1 cellular context compared by ENCODE assay signal in the genomic region with DNA sequence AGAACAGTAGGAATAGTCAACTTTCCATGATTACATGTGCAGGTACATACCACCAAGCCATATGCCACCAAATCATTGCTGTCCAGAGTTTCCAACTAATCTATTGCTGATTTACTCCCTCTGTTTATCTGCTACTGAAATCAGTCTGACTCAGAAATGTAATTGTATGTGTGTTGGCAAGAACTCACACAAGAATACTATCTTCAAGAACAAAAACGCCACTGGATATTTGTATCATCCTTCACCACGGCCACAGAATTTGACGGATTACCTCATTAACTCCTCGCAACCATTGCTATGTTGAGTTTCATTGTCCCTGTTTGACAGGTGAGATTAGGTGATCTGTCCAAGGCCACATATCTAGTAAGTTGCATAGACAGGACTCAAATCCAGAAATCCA.
A peak's percentile ranks its signal among the peaks of the same experiment; 100 is the strongest.
TF ChIP-seq lines count a peak whose summit lies in the region.

No MANE protein-coding gene starts in this region.

TF ChIP-seq in SK-N-SH, 30 proteins besides CTCF, POLR2A, EP300 and RAD21 (continued from another document):
- TF ChIP-seq REST (IDR thresholded peaks at IDR 0.05; ENCODE audit: low read depth, low read length) (no peak), FOSL2 (IDR thresholded peaks at IDR 0.05; ENCODE audit: borderline replicate concordance, low read depth) (peak; percentile 54; the same call in 1 of the 2 replicates), SMC3 (IDR thresholded peaks at IDR 0.05; ENCODE audit: low read depth, low read length) (no peak), JUND (IDR thresholded peaks at IDR 0.05) (peak; percentile 75), TCF12 (IDR thresholded peaks at IDR 0.05) (peak; percentile 84), ELF1 (IDR thresholded peaks at IDR 0.05) (no peak), NRF1 (IDR thresholded peaks at IDR 0.05; ENCODE audit: low read depth, low read length) (no peak), MXI1 (IDR thresholded peaks at IDR 0.05; ENCODE audit: low read depth, low read length) (no peak), FOXJ3 (CRISPR knock-in tag; IDR thresholded peaks at IDR 0.05) (no peak), POLR2AphosphoS5 (IDR thresholded peaks at IDR 0.05; ENCODE audit: low read depth, low read length) (peak; percentile 64; the same call in 1 of the 2 replicates), GATA2 (CRISPR knock-in tag; IDR thresholded peaks at IDR 0.05) (no peak), SIN3A (IDR thresholded peaks at IDR 0.05; ENCODE audit: borderline replicate concordance, low read depth, low read length) (no peak), MEF2A (IDR thresholded peaks at IDR 0.05; ENCODE audit: borderline replicate concordance, low read depth) (no peak), TAF1 (IDR thresholded peaks at IDR 0.05; ENCODE audit: borderline replicate concordance, low read depth, low read length) (no peak), IRF3 (IDR thresholded peaks at IDR 0.05; ENCODE audit: low read depth, low read length) (no peak), TEAD4 (IDR thresholded peaks at IDR 0.05; ENCODE audit: borderline replicate concordance, insufficient read depth) (peak; percentile 43; the same call in 1 of the 2 replicates), RXRA (IDR thresholded peaks at IDR 0.05; ENCODE audit: borderline replicate concordance, low read depth) (no peak), YY1 (IDR thresholded peaks at IDR 0.05; ENCODE audit: low read depth) (no peak), CHD2 (IDR thresholded peaks at IDR 0.05; ENCODE audit: low read length, partially characterized antibody) (no peak), GABPA (IDR thresholded peaks at IDR 0.05; ENCODE audit: low read depth) (no peak), USF1 (IDR thresholded peaks at IDR 0.05; ENCODE audit: borderline replicate concordance, low read depth) (no peak), NFIC (IDR thresholded peaks at IDR 0.05; ENCODE audit: borderline replicate concordance) (peak; percentile 77; the same call in 1 of the 2 replicates), EZH2phosphoT487 (IDR thresholded peaks at IDR 0.05; ENCODE audit: borderline replicate concordance, low read depth) (no peak), RCOR1 (IDR thresholded peaks at IDR 0.05; ENCODE audit: low read length) (no peak)
- TF ChIP-seq, protein P1, sequence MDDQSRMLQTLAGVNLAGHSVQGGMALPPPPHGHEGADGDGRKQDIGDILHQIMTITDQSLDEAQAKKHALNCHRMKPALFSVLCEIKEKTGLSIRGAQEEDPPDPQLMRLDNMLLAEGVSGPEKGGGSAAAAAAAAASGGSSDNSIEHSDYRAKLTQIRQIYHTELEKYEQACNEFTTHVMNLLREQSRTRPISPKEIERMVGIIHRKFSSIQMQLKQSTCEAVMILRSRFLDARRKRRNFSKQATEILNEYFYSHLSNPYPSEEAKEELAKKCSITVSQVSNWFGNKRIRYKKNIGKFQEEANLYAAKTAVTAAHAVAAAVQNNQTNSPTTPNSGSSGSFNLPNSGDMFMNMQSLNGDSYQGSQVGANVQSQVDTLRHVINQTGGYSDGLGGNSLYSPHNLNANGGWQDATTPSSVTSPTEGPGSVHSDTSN (IDR thresholded peaks at IDR 0.05): peak; percentile 91
- TF ChIP-seq, protein P2, sequence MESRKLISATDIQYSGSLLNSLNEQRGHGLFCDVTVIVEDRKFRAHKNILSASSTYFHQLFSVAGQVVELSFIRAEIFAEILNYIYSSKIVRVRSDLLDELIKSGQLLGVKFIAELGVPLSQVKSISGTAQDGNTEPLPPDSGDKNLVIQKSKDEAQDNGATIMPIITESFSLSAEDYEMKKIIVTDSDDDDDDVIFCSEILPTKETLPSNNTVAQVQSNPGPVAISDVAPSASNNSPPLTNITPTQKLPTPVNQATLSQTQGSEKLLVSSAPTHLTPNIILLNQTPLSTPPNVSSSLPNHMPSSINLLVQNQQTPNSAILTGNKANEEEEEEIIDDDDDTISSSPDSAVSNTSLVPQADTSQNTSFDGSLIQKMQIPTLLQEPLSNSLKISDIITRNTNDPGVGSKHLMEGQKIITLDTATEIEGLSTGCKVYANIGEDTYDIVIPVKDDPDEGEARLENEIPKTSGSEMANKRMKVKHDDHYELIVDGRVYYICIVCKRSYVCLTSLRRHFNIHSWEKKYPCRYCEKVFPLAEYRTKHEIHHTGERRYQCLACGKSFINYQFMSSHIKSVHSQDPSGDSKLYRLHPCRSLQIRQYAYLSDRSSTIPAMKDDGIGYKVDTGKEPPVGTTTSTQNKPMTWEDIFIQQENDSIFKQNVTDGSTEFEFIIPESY (IDR thresholded peaks at IDR 0.05; ENCODE audit: borderline replicate concordance, low read depth): 0 out of 2 replicates have a peak, but pooled peaks have one; percentile 11
